20 cellular contexts compared by ENCODE assay signal in the genomic region with DNA sequence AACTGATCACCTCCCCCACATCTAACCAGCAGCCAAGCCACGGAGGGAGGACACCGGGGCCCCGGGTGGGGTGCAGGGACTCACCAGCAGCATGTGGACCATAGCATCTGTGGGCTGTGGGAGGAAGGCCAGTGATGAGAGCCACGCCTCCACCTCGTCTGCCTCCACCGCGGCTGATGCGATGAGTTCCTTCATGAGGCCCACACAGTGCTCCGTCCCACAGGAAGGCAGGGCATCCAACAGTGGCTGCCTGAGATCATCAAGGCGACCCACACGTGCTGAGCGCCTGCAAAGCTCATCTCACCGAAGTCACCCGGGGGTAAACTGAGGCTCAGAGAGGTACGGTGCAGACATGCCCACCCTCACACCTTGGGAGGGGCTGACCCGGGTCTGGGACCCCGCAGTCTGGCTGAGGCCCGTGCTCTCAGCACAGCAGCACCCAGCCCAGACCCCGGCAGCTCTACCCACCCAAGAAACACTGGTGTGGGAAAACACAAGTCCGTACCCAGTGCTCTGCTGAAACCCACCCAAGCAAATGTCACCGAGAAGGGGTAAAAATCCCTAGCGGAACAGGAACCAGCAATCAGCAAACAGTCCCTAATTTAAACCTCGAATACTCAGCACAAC.
"Had no signal": no experiment of that assay in that cellular context is flagged by ENCODE, and none has a peak within 500 bp of the region (broad histone marks: within the 10 kb centered on the region; RNA-seq: fewer than 3 reads in every experiment).

No MANE protein-coding gene starts in this region.

- H3K27ac Mint-ChIP-seq: activated naive CD8-positive, alpha-beta T cell; immature natural killer cell; mesothelial cell of epicardium; T-helper 17 cell had no signal

- H3K9me3 ChIP-seq: esophagus squamous epithelium, ovary, sigmoid colon, spleen, stomach, thoracic aorta, upper lobe of right lung had no signal

- DNase-seq: activated CD4-positive, alpha-beta T cell treated with anti-CD3 and anti-CD28 coated beads for 48 hours; activated CD8-positive, alpha-beta memory T cell treated with anti-CD3 and anti-CD28 coated beads, Interleukin-2, amount 50 U/mL, for 48 hours; activated gamma-delta T cell treated with Interleukin-2 at 50 U/mL for 16 hours; amniotic stem cell; central memory CD4-positive, alpha-beta T cell; esophagus squamous epithelium; hippocampal formation; immature natural killer cell; ovary; sigmoid colon; spleen; stomach; T-helper 17 cell; upper lobe of right lung had no signal

- H3K27me3 ChIP-seq: esophagus squamous epithelium, ovary, sigmoid colon, spleen, stomach, upper lobe of right lung had no signal

- H3K4me3 ChIP-seq: coronary artery, esophagus squamous epithelium, ovary, sigmoid colon, spleen, stomach, thoracic aorta, upper lobe of right lung had no signal

- H3K27ac ChIP-seq: coronary artery, esophagus squamous epithelium, ovary, sigmoid colon, spleen, stomach, upper lobe of right lung had no signal

- H3K36me3 Mint-ChIP-seq: activated naive CD8-positive, alpha-beta T cell; brain; immature natural killer cell; mesothelial cell of epicardium had no signal

- H3K27me3 Mint-ChIP-seq: activated naive CD8-positive, alpha-beta T cell; T-helper 17 cell had no signal

- H3K9me3 Mint-ChIP-seq: immature natural killer cell, mesothelial cell of epicardium, neural crest cell had no signal

- H3K4me3 Mint-ChIP-seq: activated naive CD8-positive, alpha-beta T cell; brain; immature natural killer cell; mesothelial cell of epicardium; neural crest cell; T-helper 17 cell had no signal

- H3K36me3 ChIP-seq: esophagus squamous epithelium, ovary, sigmoid colon, spleen, stomach, thoracic aorta, upper lobe of right lung had no signal

- ATAC-seq: T-helper 17 cell, upper lobe of right lung had no signal
